ENCODE assay signal across 9 cellular contexts in genomic region chr7:27723086-27723485, GRCh38. TPM values are rescaled to one million over a fixed set of nuclear protein-coding genes. Genes with fewer than 3 reads are reported as not detected.
DNase-seq lines count a peak whose midpoint lies in the region; ATAC-seq and TF ChIP-seq lines count a peak whose summit lies in the region.
"Had no signal": no experiment of that assay in that cellular context is flagged by ENCODE, and none has a peak within 500 bp of the region (broad histone marks: within the 10 kb centered on the region; RNA-seq: fewer than 3 reads in every experiment).

No MANE protein-coding gene starts in this region.

- H3K27me3 ChIP-seq in transverse colon (no peaks in the 10 kb centered on the region), tibial nerve (no peaks in the 10 kb centered on the region)

- H3K27ac ChIP-seq in transverse colon (no peak overlapping the region), tibial nerve (no peak overlapping the region)

- H3K9me3 ChIP-seq in transverse colon (no peaks in the 10 kb centered on the region), tibial nerve (no peaks in the 10 kb centered on the region)

- TF ChIP-seq EP300 in transverse colon (IDR thresholded peaks at IDR 0.05; ENCODE audit: low read depth) (no peak), tibial nerve (IDR thresholded peaks at IDR 0.05) (no peak)

- TF ChIP-seq CTCF in epithelial cell of proximal tubule (conservative IDR thresholded peaks at IDR 0.05; ENCODE audit: low read depth, low read length) (peak; percentile 57), transverse colon (IDR thresholded peaks at IDR 0.05) (peak in 3 of 5 experiments; percentile 9 to 16 (median 13)), tibial nerve (IDR thresholded peaks at IDR 0.05) (peak in 1 of 5 experiments; percentile 8)

- H3K4me3 ChIP-seq in epithelial cell of proximal tubule (ENCODE audit: low read depth, low read length) (no peak overlapping the region), transverse colon (no peak overlapping the region), tibial nerve (no peak overlapping the region)

- no peak for ATAC-seq in GM21528 (IDR thresholded peaks at IDR 0.05; ENCODE audit: low FRiP score, unreplicated experiment)

- H3K4me1 ChIP-seq in transverse colon, result no peaks in the 10 kb centered on the region
- no peaks in the 10 kb centered on the region for H3K4me1 ChIP-seq in tibial nerve

- 50 to 71% methylated on average over 1 of the region's 1 CpG for WGBS in transverse colon (ENCODE audit: low coverage in 1 of 2), 2 donors
- 46 to 71% methylated on average over 1 of the region's 1 CpG for WGBS in tibial nerve, 2 donors

- in situ Hi-C loops in transverse colon (cut with MboI; ENCODE audit: low pct_ligation_motif_present in 1 of 4, low pct_unique_long_range_greater_than_20kb in 1 of 4, low sequenced_read_pairs in 3 of 4), result no loop called here

- DNase-seq in NCI-H510A treated with DMSO at 0.1 percent for 48 hours (lab: John Stamatoyannopoulos, UW) (peak; percentile 2), NCI-H510A (lab: John Stamatoyannopoulos, UW) (no peak), NCI-H69 (lab: John Stamatoyannopoulos, UW) (peak; percentile 87), epithelial cell of proximal tubule (ENCODE audit: low read depth) (no peak), transverse colon (no peak), tibial nerve (ENCODE audit: low spot score in 2 of 2) (no peak)
- DNase-seq in activated CD4-positive, alpha-beta T cell treated with anti-CD3 and anti-CD28 coated beads for 4 hours, result no peak
- DNase-seq: activated CD4-positive, alpha-beta T cell treated with anti-CD3 and anti-CD28 coated beads, Interleukin-2, amount 10 ng/mL, durations not matched to agents 7 days and 5 days had no signal

- H3K36me3 ChIP-seq in transverse colon, result no peaks in the 10 kb centered on the region
- no peaks in the 10 kb centered on the region for H3K36me3 ChIP-seq in tibial nerve

- TF ChIP-seq POLR2A in transverse colon (IDR thresholded peaks at IDR 0.05) (no peak), tibial nerve (IDR thresholded peaks at IDR 0.05) (no peak)

- intact Hi-C loops in transverse colon (cut with DNase I; ENCODE audit: low total_unique reads), result no loop called here

RNA-seq across cellular contexts. Expression of gene TAX1BP1, which starts 16.9 kb away (rescaled TPM):
- total RNA-seq in epithelial cell of proximal tubule, result 38.4 and 63.1 TPM in 2 replicates
- 100 to 1,000 TPM in 3 of 4 donors, 10 to 100 TPM in 1; 67.9 to 133 (median 123) TPM for total RNA-seq in transverse colon
- 10 to 100 TPM; 52.8 to 89.6 (median 71.8) TPM for total RNA-seq in tibial nerve

Comparison
In these comparisons a context has a peak if more than half of its experiments do, and no peak if none do; other contexts are left out.
1. DNase-seq: peak in NCI-H510A treated with DMSO at 0.1 percent for 48 hours (single experiment) and NCI-H69 (single experiment); none in NCI-H510A (single experiment), epithelial cell of proximal tubule (single experiment), transverse colon (single experiment), tibial nerve (0 of 2) and activated CD4-positive, alpha-beta T cell treated with anti-CD3 and anti-CD28 coated beads for 4 hours (0 of 2).